Comparison of ENCODE assay signal across 13 cellular contexts in genomic region chr12:34292736-34293625, GRCh38.
A peak's percentile ranks its signal among the peaks of the same experiment; 100 is the strongest.
DNase-seq lines count a peak whose midpoint lies in the region; ATAC-seq and TF ChIP-seq lines count a peak whose summit lies in the region.
"Had no signal": no experiment of that assay in that cellular context is flagged by ENCODE, and none has a peak within 500 bp of the region (broad histone marks: within the 10 kb centered on the region; RNA-seq: fewer than 3 reads in every experiment).

No MANE protein-coding gene starts in this region.

- intact Hi-C loops in left ventricle myocardium inferior (cut with micrococcal nuclease) (no loop called here), uterus (cut with DNase I; ENCODE audit: low total_unique reads) (no loop called here)

- H3K4me1 ChIP-seq in left ventricle myocardium inferior (no peaks in the 10 kb centered on the region), uterus (no peaks in the 10 kb centered on the region)

- H3K27me3 ChIP-seq in left ventricle myocardium inferior (ENCODE audit: low read depth) (peaks cover 36% of the 10 kb centered on the region), uterus (no peaks in the 10 kb centered on the region)

- no peak overlapping the region for H3K4me3 ChIP-seq in left ventricle myocardium inferior
- H3K4me3 ChIP-seq in uterus, result no peak overlapping the region

- ATAC-seq in activated naive CD8-positive, alpha-beta T cell treated with anti-CD3 and anti-CD28 coated beads, Interleukin-2, amount 10 ng/mL, durations not matched to agents 7 days and 5 days (ENCODE audit: low read depth), result no peak
- no peak for ATAC-seq in activated naive CD8-positive, alpha-beta T cell treated with anti-CD3 and anti-CD28 coated beads, Interleukin-2, amount 50 U/mL, for 24 hours

- H3K36me3 ChIP-seq in left ventricle myocardium inferior (no peaks in the 10 kb centered on the region), uterus (no peaks in the 10 kb centered on the region)

- H3K4me1 Mint-ChIP-seq in activated naive CD8-positive, alpha-beta T cell treated with anti-CD3 and anti-CD28 coated beads, Interleukin-2, amount 10 ng/mL, durations not matched to agents 7 days and 5 days, result no peaks in the 10 kb centered on the region
- H3K4me1 Mint-ChIP-seq in activated naive CD8-positive, alpha-beta T cell treated with anti-CD3 and anti-CD28 coated beads, Interleukin-2, amount 50 U/mL, for 24 hours, result no peaks in the 10 kb centered on the region
- H3K4me1 Mint-ChIP-seq: activated CD4-positive, alpha-beta memory T cell treated with anti-CD3 and anti-CD28 coated beads, Interleukin-2, amount 10 ng/mL, durations not matched to agents 7 days and 5 days had no signal

- DNase-seq in activated naive CD8-positive, alpha-beta T cell treated with anti-CD3 and anti-CD28 coated beads, Interleukin-2, amount 10 ng/mL, durations not matched to agents 7 days and 5 days, result peak; percentile 7
- no peak for DNase-seq in activated naive CD8-positive, alpha-beta T cell treated with anti-CD3 and anti-CD28 coated beads, Interleukin-2, amount 50 U/mL, for 24 hours
- DNase-seq in OCI-M1 (lab: John Stamatoyannopoulos, UW) (peak; percentile 59), left ventricle myocardium inferior (peak; percentile 5), uterus (peak; percentile 5 to 6), GDM1 (lab: John Stamatoyannopoulos, UW) (no peak), hypothalamus (lab: John Stamatoyannopoulos, UW) (no peak), cortex of kidney (lab: John Stamatoyannopoulos, UW) (no peak)
- DNase-seq: activated CD4-positive, alpha-beta memory T cell treated with anti-CD3 and anti-CD28 coated beads, Interleukin-2, amount 10 ng/mL, durations not matched to agents 7 days and 5 days; NCI-H146; NCI-H774; retina had no signal

- H3K27me3 Mint-ChIP-seq in activated naive CD8-positive, alpha-beta T cell treated with anti-CD3 and anti-CD28 coated beads, Interleukin-2, amount 10 ng/mL, durations not matched to agents 7 days and 5 days, result no peaks in the 10 kb centered on the region
- H3K27me3 Mint-ChIP-seq in activated naive CD8-positive, alpha-beta T cell treated with anti-CD3 and anti-CD28 coated beads, Interleukin-2, amount 50 U/mL, for 24 hours, result no peaks in the 10 kb centered on the region
- H3K27me3 Mint-ChIP-seq: activated CD4-positive, alpha-beta memory T cell treated with anti-CD3 and anti-CD28 coated beads, Interleukin-2, amount 10 ng/mL, durations not matched to agents 7 days and 5 days had no signal

- no peak overlapping the region for H3K27ac ChIP-seq in left ventricle myocardium inferior (replicated peaks)
- H3K27ac ChIP-seq in uterus, result no peak overlapping the region

- no peak for TF ChIP-seq POLR2A in uterus (IDR thresholded peaks at IDR 0.05)

- no peak overlapping the region for H3K4me3 Mint-ChIP-seq in activated naive CD8-positive, alpha-beta T cell treated with anti-CD3 and anti-CD28 coated beads, Interleukin-2, amount 10 ng/mL, durations not matched to agents 7 days and 5 days
- H3K4me3 Mint-ChIP-seq in activated naive CD8-positive, alpha-beta T cell treated with anti-CD3 and anti-CD28 coated beads, Interleukin-2, amount 50 U/mL, for 24 hours, result no peak overlapping the region
- H3K4me3 Mint-ChIP-seq: activated CD4-positive, alpha-beta memory T cell treated with anti-CD3 and anti-CD28 coated beads, Interleukin-2, amount 10 ng/mL, durations not matched to agents 7 days and 5 days; T-helper 1 cell treated with Interleukin-12 subunit alpha and Interleukin-12 subunit beta and Interleukin-4 antibody, amounts not matched to agents 30 μg/mL and 1 μg/mL, for 36 hours had no signal

- H3K9me3 ChIP-seq in left ventricle myocardium inferior (replicated peaks) (peaks cover 22% of the 10 kb centered on the region), uterus (no peaks in the 10 kb centered on the region)

- no peak overlapping the region for H3K27ac Mint-ChIP-seq in activated naive CD8-positive, alpha-beta T cell treated with anti-CD3 and anti-CD28 coated beads, Interleukin-2, amount 10 ng/mL, durations not matched to agents 7 days and 5 days
- H3K27ac Mint-ChIP-seq in activated naive CD8-positive, alpha-beta T cell treated with anti-CD3 and anti-CD28 coated beads, Interleukin-2, amount 50 U/mL, for 24 hours, result no peak overlapping the region
- H3K27ac Mint-ChIP-seq: activated CD4-positive, alpha-beta memory T cell treated with anti-CD3 and anti-CD28 coated beads, Interleukin-2, amount 10 ng/mL, durations not matched to agents 7 days and 5 days; T-helper 1 cell treated with Interleukin-12 subunit alpha and Interleukin-12 subunit beta and Interleukin-4 antibody, amounts not matched to agents 30 μg/mL and 1 μg/mL, for 36 hours had no signal

- no peak for TF ChIP-seq CTCF in left ventricle myocardium inferior (IDR thresholded peaks at IDR 0.05; ENCODE audit: borderline replicate concordance)
- TF ChIP-seq CTCF in uterus (IDR thresholded peaks at IDR 0.05), result no peak

- H3K36me3 Mint-ChIP-seq in activated naive CD8-positive, alpha-beta T cell treated with anti-CD3 and anti-CD28 coated beads, Interleukin-2, amount 10 ng/mL, durations not matched to agents 7 days and 5 days, result no peaks in the 10 kb centered on the region
- H3K36me3 Mint-ChIP-seq in activated naive CD8-positive, alpha-beta T cell treated with anti-CD3 and anti-CD28 coated beads, Interleukin-2, amount 50 U/mL, for 24 hours (ENCODE audit: low read depth), result no peaks in the 10 kb centered on the region

- H3K9me3 Mint-ChIP-seq in activated naive CD8-positive, alpha-beta T cell treated with anti-CD3 and anti-CD28 coated beads, Interleukin-2, amount 10 ng/mL, durations not matched to agents 7 days and 5 days, result peaks cover 10% of the 10 kb centered on the region
- peaks cover 6% of the 10 kb centered on the region for H3K9me3 Mint-ChIP-seq in activated naive CD8-positive, alpha-beta T cell treated with anti-CD3 and anti-CD28 coated beads, Interleukin-2, amount 50 U/mL, for 24 hours

- POLR2A ChIA-PET in activated naive CD8-positive, alpha-beta T cell treated with anti-CD3 and anti-CD28 coated beads, Interleukin-2, amount 10 ng/mL, durations not matched to agents 7 days and 5 days (lab: Charles Lee), result no interaction called here

Comparison
In these comparisons a context has a peak if more than half of its experiments do, and no peak if none do; other contexts are left out.
1. DNase-seq: peak in activated naive CD8-positive, alpha-beta T cell treated with anti-CD3 and anti-CD28 coated beads, Interleukin-2, amount 10 ng/mL, durations not matched to agents 7 days and 5 days (single experiment), OCI-M1 (single experiment), left ventricle myocardium inferior (single experiment) and uterus (2 of 2); none in activated naive CD8-positive, alpha-beta T cell treated with anti-CD3 and anti-CD28 coated beads, Interleukin-2, amount 50 U/mL, for 24 hours (single experiment), GDM1 (single experiment), hypothalamus (0 of 51) and cortex of kidney (single experiment).